Comparison of ENCODE assay signal across 8 cellular contexts in the genomic region with DNA sequence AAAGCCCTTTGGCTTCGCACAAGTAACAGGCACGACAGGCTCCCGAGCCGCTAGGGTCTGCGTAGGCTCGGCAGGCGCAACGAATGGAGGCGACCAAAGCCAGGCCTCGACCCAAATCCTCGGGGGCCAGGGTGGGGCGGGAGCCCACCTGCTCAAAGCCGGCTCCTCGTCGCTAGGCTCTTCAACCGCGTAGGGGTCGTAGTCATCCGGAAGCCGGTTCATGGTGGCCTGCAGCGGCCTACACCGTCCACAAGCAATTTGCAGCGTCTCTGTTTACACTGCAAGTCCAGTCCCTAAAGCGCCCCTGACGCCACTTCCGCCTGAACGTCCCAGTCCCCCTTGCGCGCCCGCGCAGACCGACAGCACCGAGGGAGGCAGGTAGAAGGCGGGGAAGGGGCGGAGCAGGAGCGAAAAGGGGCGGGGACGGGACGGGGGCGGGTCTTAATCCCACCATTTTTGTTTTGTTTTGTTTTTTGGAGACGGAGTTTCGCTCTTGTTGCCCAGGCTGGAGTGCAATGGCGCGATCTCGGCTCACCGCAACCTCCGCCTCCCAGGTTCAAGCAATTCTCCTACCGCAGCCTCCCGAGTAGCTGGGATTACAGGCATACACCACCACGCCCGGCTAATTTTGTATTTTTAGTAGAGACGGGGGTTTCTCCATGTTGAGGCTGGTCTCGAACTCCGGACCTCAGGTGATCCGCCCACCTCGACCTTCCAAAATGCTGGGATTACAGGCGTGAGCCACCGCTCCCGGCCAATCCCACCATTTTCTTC. TPM values are rescaled to one million over a fixed set of nuclear protein-coding genes. Genes with fewer than 3 reads are reported as not detected.
A peak's percentile ranks its signal among the peaks of the same experiment; 100 is the strongest.
DNase-seq lines count a peak whose midpoint lies in the region; ATAC-seq, FAIRE-seq and TF ChIP-seq lines count a peak whose summit lies in the region.

A gene with protein sequence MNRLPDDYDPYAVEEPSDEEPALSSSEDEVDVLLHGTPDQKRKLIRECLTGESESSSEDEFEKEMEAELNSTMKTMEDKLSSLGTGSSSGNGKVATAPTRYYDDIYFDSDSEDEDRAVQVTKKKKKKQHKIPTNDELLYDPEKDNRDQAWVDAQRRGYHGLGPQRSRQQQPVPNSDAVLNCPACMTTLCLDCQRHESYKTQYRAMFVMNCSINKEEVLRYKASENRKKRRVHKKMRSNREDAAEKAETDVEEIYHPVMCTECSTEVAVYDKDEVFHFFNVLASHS (minus strand): TSS at position 295 of the 774 bp plus-strand sequence. CDS start 73 bp downstream, at position 222.

- H3K4me3 ChIP-seq in H7 (ENCODE audit: insufficient read depth, low read depth, low read length) (peak within 1 kb of the TSS; percentile 95), pancreas (peak within 1 kb of the TSS; percentile 61 to 90 (median 66)), transverse colon (peak within 1 kb of the TSS; percentile 80 to 97 (median 94))

- no peak for FAIRE-seq in pancreas (lab: Jason Lieb, UNC)

- H3K36me3 ChIP-seq in ES-I3 (ENCODE audit: insufficient read depth, low read length), result no peaks in the 10 kb centered on the region; the same call in 1 of the 2 replicates
- H3K36me3 ChIP-seq in H7 (replicated peaks; ENCODE audit: control insufficient read depth, insufficient read depth, low read length), result peaks cover 4% of the 10 kb centered on the region
- H3K36me3 ChIP-seq in pancreas, result peaks cover 0 to 11% (median 0%) of the 10 kb centered on the region in 3 donors
- H3K36me3 ChIP-seq in transverse colon, result peaks cover 0 to 17% (median 6%) of the 10 kb centered on the region in 4 donors

- peak; percentile 99 for DNase-seq in H7
- DNase-seq in NAMALWA (ENCODE audit: low spot score), result peak; percentile 91
- DNase-seq in activated T-helper 9 cell treated with anti-CD3 and anti-CD28 coated beads, Interleukin-2, amount 50 U/mL, for 16 hours (ENCODE audit: low read depth), result peak; percentile 92
- peak; percentile 98 for DNase-seq in globus pallidus (ENCODE audit: low spot score)
- peak; percentile 95 to 99 (median 98) for DNase-seq in pancreas
- peak; percentile 99 for DNase-seq in transverse colon
- no peak for DNase-seq in NCI-H1436 (lab: John Stamatoyannopoulos, UW)

- 1% methylated on average over 57 to 59 of the region's 59 CpGs for whole genome bisulfite sequencing in pancreas, 2 donors
- 5% methylated on average over 33 of the region's 59 CpGs; no CpG with 5 or more reads in 1 of the 2 donors for WGBS in transverse colon (ENCODE audit: low coverage in 1 of 2), 2 donors

- intact Hi-C loops in pancreas (cut with DNase I), result loop anchor here in 1 of 3 donors (10.0 kb wide), 1 partner anchor 165 kb away; no protein-coding TSS in a partner anchor
- intact Hi-C loops in transverse colon (cut with DNase I; ENCODE audit: low total_unique reads), result no loop called here

- peak; percentile 99 to 100 (median 100) for ATAC-seq in pancreas

- no peaks in the 10 kb centered on the region for H3K9me3 ChIP-seq in ES-I3 (ENCODE audit: control insufficient read depth, insufficient read depth, low read length)
- no peaks in the 10 kb centered on the region for H3K9me3 ChIP-seq in pancreas
- H3K9me3 ChIP-seq in transverse colon, result no peaks in the 10 kb centered on the region

- H3K27me3 ChIP-seq in H7 (ENCODE audit: control insufficient read depth, insufficient read depth, low read length) (no peaks in the 10 kb centered on the region), pancreas (no peaks in the 10 kb centered on the region), transverse colon (no peaks in the 10 kb centered on the region)

- H3K9ac ChIP-seq in ES-I3 (ENCODE audit: low read depth, low read length), result peak within 1 kb of the TSS; percentile 95

- peak; percentile 97 for TF ChIP-seq POLR2A in transverse colon (IDR thresholded peaks at IDR 0.05)

- in situ Hi-C loops in transverse colon (cut with MboI; ENCODE audit: low pct_ligation_motif_present in 1 of 4, low pct_unique_long_range_greater_than_20kb in 1 of 4, low sequenced_read_pairs in 3 of 4), result no loop called here

- H3K27ac ChIP-seq in pancreas (peak within 1 kb of the TSS; percentile 79 to 97 (median 86)), transverse colon (peak within 1 kb of the TSS; percentile 92 to 98 (median 98))

- TF ChIP-seq EP300 in transverse colon (IDR thresholded peaks at IDR 0.05; ENCODE audit: low read depth), result no peak

- TF ChIP-seq CTCF in pancreas (IDR thresholded peaks at IDR 0.05) (no peak), transverse colon (IDR thresholded peaks at IDR 0.05) (peak in 3 of 5 experiments; percentile 12 to 42 (median 26))

- peaks cover 5% of the 10 kb centered on the region; the same call in 1 of the 2 replicates for H3K4me1 ChIP-seq in ES-I3 (ENCODE audit: insufficient read depth, low read length)
- H3K4me1 ChIP-seq in pancreas, result peaks cover 8 to 15% (median 11%) of the 10 kb centered on the region in 3 donors
- peaks cover 0 to 28% (median 23%) of the 10 kb centered on the region in 4 donors for H3K4me1 ChIP-seq in transverse colon

RNA-seq across cellular contexts. Expression of the gene that starts here (rescaled TPM):
- total RNA-seq in H7 (2014; rRNA removed; shearing (Covaris generic)), result 28.7 and 41.5 TPM in 2 replicates
- total RNA-seq in pancreas, result 10 to 100 TPM in 5 of 6 donors, 1 to 10 TPM in 1; 9.9 to 19.2 (median 15.4) TPM
- polyA plus RNA-seq in pancreas, result 10 to 100 TPM; 12.2 to 24.7 TPM
- 10 to 100 TPM; 16.1 to 83.6 (median 38.8) TPM for total RNA-seq in transverse colon

Comparison
In these comparisons a context has a peak if more than half of its experiments do, and no peak if none do; other contexts are left out.
1. CTCF ChIP-seq: peak in transverse colon (3 of 5); none in pancreas (0 of 4).
2. Peak in every context shown above with its lines, with median percentiles within 50 percentile points of each other: H3K4me3 ChIP-seq.